ENCODE assay signal across 22 cellular contexts in the genomic region with DNA sequence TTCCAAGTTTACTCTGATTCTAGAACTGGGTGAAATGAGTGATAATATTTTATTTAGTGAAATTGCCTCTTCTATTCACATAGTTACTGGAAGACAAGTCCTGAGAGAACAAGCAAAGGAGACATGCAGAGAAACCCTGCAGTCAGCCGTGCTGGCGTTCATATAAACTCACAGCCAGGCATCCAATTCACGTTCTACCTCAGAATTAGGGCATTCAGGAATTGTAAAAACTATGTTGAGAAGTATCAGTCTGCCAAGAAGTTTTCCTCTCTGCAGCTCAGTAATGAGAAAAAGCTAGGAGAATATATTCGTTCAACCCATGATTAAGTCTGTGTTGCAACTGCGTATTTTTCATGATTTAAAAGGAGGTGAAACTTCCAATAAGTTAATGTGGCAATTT.
"Had no signal": no experiment of that assay in that cellular context is flagged by ENCODE, and none has a peak within 500 bp of the region (broad histone marks: within the 10 kb centered on the region; RNA-seq: fewer than 3 reads in every experiment).

No MANE protein-coding gene starts in this region.

- DNase-seq: activated B cell treated with CpG ODN at 0.5 μM for 24 hours; activated CD4-positive, alpha-beta T cell treated with anti-CD3 and anti-CD28 coated beads for 36 hours; activated CD4-positive, alpha-beta T cell treated with anti-CD3 and anti-CD28 coated beads, Interleukin-2, amount 50 U/mL, for 4 hours; activated CD8-positive, alpha-beta memory T cell treated with anti-CD3 and anti-CD28 coated beads for 24 hours; activated CD8-positive, alpha-beta memory T cell treated with anti-CD3 and anti-CD28 coated beads, Interleukin-2, amount 50 U/mL, for 4 hours; activated naive CD4-positive, alpha-beta T cell treated with Interleukin-2 at 50 U/mL for 16 hours; activated naive CD8-positive, alpha-beta T cell treated with anti-CD3 and anti-CD28 coated beads for 36 hours; activated T-cell treated with anti-CD3 and anti-CD28 coated beads, Interleukin-2, amount 50 U/mL, for 4 hours; cortex of kidney; hippocampal formation; kidney glomerular epithelial cell; left lung; naive thymus-derived CD8-positive, alpha-beta T cell; ovary; stimulated activated CD4-positive, alpha-beta T cell treated with anti-CD3 and anti-CD28 coated beads, Interleukin-4, amount 100 ng/mL, for 24 hours; substantia nigra; thyroid gland had no signal

- ATAC-seq: activated CD4-positive, alpha-beta T cell treated with anti-CD3 and anti-CD28 coated beads for 36 hours; activated T-cell treated with anti-CD3 and anti-CD28 coated beads, Interleukin-2, amount 50 U/mL, for 4 hours; left lung; naive thymus-derived CD8-positive, alpha-beta T cell had no signal

- H3K9me3 Mint-ChIP-seq: activated B cell treated with CpG ODN at 0.5 μM for 24 hours; activated naive CD8-positive, alpha-beta T cell treated with anti-CD3 and anti-CD28 coated beads for 36 hours; activated T-cell treated with anti-CD3 and anti-CD28 coated beads, Interleukin-2, amount 50 U/mL, for 4 hours; activated T-helper 2 cell treated with anti-CD3 and anti-CD28 coated beads, Interferon-gamma antibody, Interleukin-2, Interleukin-4, amounts not matched to agents 10 μg/mL and 5 μg/mL and 100 μg/mL, durations not matched to agents 14 hours and 24 hours and 36 hours; mesothelial cell of epicardium; naive thymus-derived CD8-positive, alpha-beta T cell; stimulated activated naive CD8-positive, alpha-beta T cell treated with anti-CD3 and anti-CD28 coated beads, Interleukin-15, Interleukin-2, amounts not matched to agents 100 ng/mL and 50 ng/mL, for 24 hours; T-helper 1 cell treated with Interleukin-12 subunit alpha and Interleukin-12 subunit beta and Interleukin-4 antibody, amounts not matched to agents 30 μg/mL and 1 μg/mL, for 36 hours had no signal

- H3K27me3 Mint-ChIP-seq: activated B cell treated with CpG ODN at 0.5 μM for 24 hours; activated CD4-positive, alpha-beta T cell treated with anti-CD3 and anti-CD28 coated beads for 36 hours; stimulated activated naive CD8-positive, alpha-beta T cell treated with anti-CD3 and anti-CD28 coated beads, Interleukin-15, Interleukin-2, amounts not matched to agents 100 ng/mL and 50 ng/mL, for 24 hours had no signal

- H3K36me3 Mint-ChIP-seq: activated naive CD8-positive, alpha-beta T cell treated with anti-CD3 and anti-CD28 coated beads for 36 hours; mesothelial cell of epicardium; naive thymus-derived CD8-positive, alpha-beta T cell had no signal

- H3K4me3 Mint-ChIP-seq: activated B cell treated with CpG ODN at 0.5 μM for 24 hours; activated CD4-positive, alpha-beta T cell treated with anti-CD3 and anti-CD28 coated beads for 36 hours; activated naive CD8-positive, alpha-beta T cell treated with anti-CD3 and anti-CD28 coated beads for 36 hours; activated T-cell treated with anti-CD3 and anti-CD28 coated beads, Interleukin-2, amount 50 U/mL, for 4 hours; mesothelial cell of epicardium; naive thymus-derived CD8-positive, alpha-beta T cell; stimulated activated naive CD8-positive, alpha-beta T cell treated with anti-CD3 and anti-CD28 coated beads, Interleukin-15, Interleukin-2, amounts not matched to agents 100 ng/mL and 50 ng/mL, for 24 hours; T-helper 1 cell treated with Interleukin-12 subunit alpha and Interleukin-12 subunit beta and Interleukin-4 antibody, amounts not matched to agents 30 μg/mL and 1 μg/mL, for 36 hours had no signal

- H3K4me1 Mint-ChIP-seq: activated B cell treated with CpG ODN at 0.5 μM for 24 hours; activated CD4-positive, alpha-beta T cell treated with anti-CD3 and anti-CD28 coated beads for 36 hours; activated naive CD8-positive, alpha-beta T cell treated with anti-CD3 and anti-CD28 coated beads for 36 hours; mesothelial cell of epicardium; naive thymus-derived CD8-positive, alpha-beta T cell had no signal

- H3K4me3 ChIP-seq: left lung, ovary, prostate gland, thyroid gland had no signal

- H3K27ac Mint-ChIP-seq: activated B cell treated with CpG ODN at 0.5 μM for 24 hours; activated CD4-positive, alpha-beta T cell treated with anti-CD3 and anti-CD28 coated beads for 36 hours; activated naive CD8-positive, alpha-beta T cell treated with anti-CD3 and anti-CD28 coated beads for 36 hours; activated T-helper 2 cell treated with anti-CD3 and anti-CD28 coated beads, Interferon-gamma antibody, Interleukin-2, Interleukin-4, amounts not matched to agents 10 μg/mL and 5 μg/mL and 100 μg/mL, durations not matched to agents 14 hours and 24 hours and 36 hours; mesothelial cell of epicardium; naive thymus-derived CD8-positive, alpha-beta T cell; stimulated activated naive CD8-positive, alpha-beta T cell treated with anti-CD3 and anti-CD28 coated beads, Interleukin-15, Interleukin-2, amounts not matched to agents 100 ng/mL and 50 ng/mL, for 24 hours; T-helper 1 cell treated with Interleukin-12 subunit alpha and Interleukin-12 subunit beta and Interleukin-4 antibody, amounts not matched to agents 30 μg/mL and 1 μg/mL, for 36 hours had no signal
